Comparison of ENCODE assay signal across 21 cellular contexts in the genomic region with DNA sequence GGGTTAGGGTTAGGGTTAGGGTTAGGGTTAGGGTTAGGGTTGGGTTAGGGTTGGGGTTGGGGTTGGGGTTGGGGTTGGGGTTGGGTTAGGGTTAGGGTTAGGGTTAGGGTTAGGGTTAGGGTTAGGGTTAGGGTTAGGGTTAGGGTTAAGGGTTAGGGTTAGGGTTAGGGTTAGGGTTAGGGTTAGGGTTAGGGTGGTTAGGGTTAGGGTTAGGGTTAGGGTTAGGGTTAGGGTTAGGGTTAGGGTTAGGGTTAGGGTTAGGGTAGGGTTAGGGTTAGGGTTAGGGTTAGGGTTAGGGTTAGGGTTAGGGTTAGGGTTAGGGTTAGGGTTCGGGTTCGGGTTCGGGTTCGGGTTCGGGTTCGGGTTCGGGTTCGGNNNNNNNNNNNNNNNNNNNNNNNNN. TPM values are rescaled to one million over a fixed set of nuclear protein-coding genes. Genes with fewer than 3 reads are reported as not detected.
A peak's percentile ranks its signal among the peaks of the same experiment; 100 is the strongest.
DNase-seq lines count a peak whose midpoint lies in the region; ATAC-seq, FAIRE-seq and TF ChIP-seq lines count a peak whose summit lies in the region.
"Not testable (repeated sequence)": the region's sequence is repeated elsewhere in the genome, so short reads cannot be mapped to it uniquely, and the experiment has no call there.
"Had no signal": no experiment of that assay in that cellular context is flagged by ENCODE, and none has a peak within 500 bp of the region (broad histone marks: within the 10 kb centered on the region; RNA-seq: fewer than 3 reads in every experiment).

No MANE protein-coding gene starts in this region.

- not testable (repeated sequence) for H4K20me1 ChIP-seq in neural progenitor cell (ENCODE audit: low read depth)

- not testable (repeated sequence) for TF ChIP-seq CTCF in neural progenitor cell (IDR thresholded peaks at IDR 0.05); stomach (IDR thresholded peaks at IDR 0.05)

- intact Hi-C loops in stomach (cut with DNase I; ENCODE audit: low total_unique reads), result not testable (repeated sequence)

- H3K27me3 ChIP-seq in neural progenitor cell, stomach: not testable (repeated sequence)

- peak; percentile 97 for FAIRE-seq in GM12891 (lab: Jason Lieb, UNC)
- FAIRE-seq in islet of Langerhans (lab: Jason Lieb, UNC), result peak; percentile 94

- H3K9me3 ChIP-seq in neural progenitor cell (ENCODE audit: low read depth), result peaks cover 13% of the 10 kb centered on the region
- H3K9me3 ChIP-seq in stomach, result not testable (repeated sequence)

- H3K4me2 ChIP-seq in neural progenitor cell, result not testable (repeated sequence)

- TF ChIP-seq POLR2A in GM12891 (IDR thresholded peaks at IDR 0.05; ENCODE audit: low read depth, low read length); stomach (IDR thresholded peaks at IDR 0.05): not testable (repeated sequence)

- not testable (repeated sequence) for H3F3A ChIP-seq in neural progenitor cell (ENCODE audit: low read depth)

- ATAC-seq in HG02943 (IDR thresholded peaks at IDR 0.05; ENCODE audit: low read depth, unreplicated experiment) (peak; percentile 55), SK-N-SH treated with all-trans-retinoic acid at 6 μM for 48 hours (peak; percentile 33; the same call in 1 of the 3 replicates)
- ATAC-seq in effector memory CD8-positive, alpha-beta T cell (replicated peaks), result not testable (repeated sequence)

- not testable (repeated sequence) for H3K79me2 ChIP-seq in neural progenitor cell (ENCODE audit: low read depth)

- not testable (repeated sequence) for H3K4me3 ChIP-seq in neural progenitor cell, stomach

- not testable (repeated sequence) for H3K36me3 Mint-ChIP-seq in activated naive CD8-positive, alpha-beta T cell treated with anti-CD3 and anti-CD28 coated beads for 36 hours; effector memory CD8-positive, alpha-beta T cell (ENCODE audit: insufficient read depth); neural progenitor cell

- not testable (repeated sequence) for H2AFZ ChIP-seq in neural progenitor cell (replicated peaks)

- H3K9me3 Mint-ChIP-seq in activated naive CD8-positive, alpha-beta T cell treated with anti-CD3 and anti-CD28 coated beads for 36 hours; effector memory CD8-positive, alpha-beta T cell; neural progenitor cell: not testable (repeated sequence)

- not testable (repeated sequence) for TF ChIP-seq EP300 in stomach (IDR thresholded peaks at IDR 0.05)

- H3K9ac ChIP-seq in neural progenitor cell, result not testable (repeated sequence)

- not testable (repeated sequence) for H3K36me3 ChIP-seq in neural progenitor cell, stomach

- H3K4me3 Mint-ChIP-seq in activated naive CD8-positive, alpha-beta T cell treated with anti-CD3 and anti-CD28 coated beads for 36 hours; effector memory CD8-positive, alpha-beta T cell; neural progenitor cell: not testable (repeated sequence)

- H3K4me1 ChIP-seq in neural progenitor cell, stomach: not testable (repeated sequence)

- not testable (repeated sequence) for H3K27me3 Mint-ChIP-seq in activated naive CD8-positive, alpha-beta T cell treated with anti-CD3 and anti-CD28 coated beads for 36 hours; effector memory CD8-positive, alpha-beta T cell; neural progenitor cell (ENCODE audit: insufficient read depth, low read depth)

- H3K27ac ChIP-seq in neural progenitor cell, stomach: not testable (repeated sequence)

- 79 to 94% (median 88%) methylated on average over 7 to 8 of the region's 8 CpGs for WGBS in stomach, 5 donors

- not testable (repeated sequence) for H3K27ac Mint-ChIP-seq in activated naive CD8-positive, alpha-beta T cell treated with anti-CD3 and anti-CD28 coated beads for 36 hours; effector memory CD8-positive, alpha-beta T cell; neural progenitor cell

- not testable (repeated sequence) for H3K4me1 Mint-ChIP-seq in activated naive CD8-positive, alpha-beta T cell treated with anti-CD3 and anti-CD28 coated beads for 36 hours; effector memory CD8-positive, alpha-beta T cell (ENCODE audit: low read depth in 2 of 2); neural progenitor cell

- not testable (repeated sequence) for DNase-seq in GM12891 (ENCODE audit: insufficient read length, low spot score)
- DNase-seq in activated naive CD8-positive, alpha-beta T cell treated with anti-CD3 and anti-CD28 coated beads for 36 hours, result peak; percentile 26
- DNase-seq in effector memory CD8-positive, alpha-beta T cell, result peak in 2 of 3 experiments; percentile 31 to 55
- DNase-seq in neural progenitor cell (ENCODE audit: low spot score) (peak; percentile 1), stomach (peak; percentile 7)

TF ChIP-seq in GM12891, 5 proteins besides CTCF, POLR2A, EP300 and RAD21:
- peak; percentile 29; the same call in 1 of the 2 replicates for TF ChIP-seq POLR2AphosphoS5 (IDR thresholded peaks at IDR 0.05; ENCODE audit: low read depth, low read length)

RNA-seq across cellular contexts. Expression of gene DUX4, which starts 50.8 kb away (rescaled TPM):
- polyA plus RNA-seq in GM12891 (2012; ENCODE audit: low read depth, missing spikeins), result not detected
- not detected for total RNA-seq in activated naive CD8-positive, alpha-beta T cell treated with anti-CD3 and anti-CD28 coated beads for 36 hours
- total RNA-seq in neural progenitor cell (ENCODE audit: low replicate concordance) (not detected in 2 replicates), stomach (not detected)
- polyA plus RNA-seq in stomach, result not detected
- total RNA-seq: activated T-helper 1 cell treated with anti-CD3 and anti-CD28 coated beads, Interleukin-12 subunit alpha, Interleukin-12 subunit beta, Interleukin-2, Interleukin-4 antibody, amounts not matched to agents 30 ng/mL and 10 ng/mL and 1 ng/mL, durations not matched to agents 14 hours and 24 hours and 36 hours; CD4-positive, alpha-beta memory T cell; esophagus squamous epithelium; heart left ventricle; kidney epithelial cell; lung microvascular endothelial cell; mononuclear cell; natural killer cell treated with Interleukin-12 subunit alpha and Interleukin-12 subunit beta and Interleukin-15 and Interleukin-18, amount 100 ng/mL, for 72 hours; omental fat pad; renal cortical epithelial cell; smooth muscle cell; T-helper 17 cell; thyroid gland had no signal
- polyA plus RNA-seq: CD4-positive, alpha-beta memory T cell; heart left ventricle; smooth muscle cell had no signal

RNA-seq across cellular contexts. Expression of gene DBET, which starts 58.4 kb away (rescaled TPM):
- polyA plus RNA-seq in GM12891 (2012; ENCODE audit: low read depth, missing spikeins), result not detected
- not detected for total RNA-seq in activated naive CD8-positive, alpha-beta T cell treated with anti-CD3 and anti-CD28 coated beads for 36 hours
- total RNA-seq in neural progenitor cell (ENCODE audit: low replicate concordance), result not detected in 2 replicates
- not detected for total RNA-seq in stomach
- not detected for polyA plus RNA-seq in stomach
- total RNA-seq: activated T-helper 1 cell treated with anti-CD3 and anti-CD28 coated beads, Interleukin-12 subunit alpha, Interleukin-12 subunit beta, Interleukin-2, Interleukin-4 antibody, amounts not matched to agents 30 ng/mL and 10 ng/mL and 1 ng/mL, durations not matched to agents 14 hours and 24 hours and 36 hours; CD4-positive, alpha-beta memory T cell; esophagus squamous epithelium; heart left ventricle; kidney epithelial cell; lung microvascular endothelial cell; mononuclear cell; natural killer cell treated with Interleukin-12 subunit alpha and Interleukin-12 subunit beta and Interleukin-15 and Interleukin-18, amount 100 ng/mL, for 72 hours; omental fat pad; renal cortical epithelial cell; smooth muscle cell; T-helper 17 cell; thyroid gland had no signal
- polyA plus RNA-seq: CD4-positive, alpha-beta memory T cell; heart left ventricle; smooth muscle cell had no signal
